Comparison of ENCODE assay signal across 1 cellular context in genomic region chr2:201129044-201129505, GRCh38.
TF ChIP-seq lines count a peak whose summit lies in the region.

No MANE protein-coding gene starts in this region.

TF ChIP-seq in GM12878, 131 proteins besides CTCF, POLR2A, EP300 and RAD21 (continued from another document and continues in another):
- no peak for TF ChIP-seq BACH1 (IDR thresholded peaks at IDR 0.05; ENCODE audit: borderline replicate concordance)
- TF ChIP-seq EGR1 (IDR thresholded peaks at IDR 0.05; ENCODE audit: borderline replicate concordance in 1 of 2, low read depth in 2 of 2, low read length in 2 of 2), result peak in 1 of 2 experiments; percentile 44; a peak in 1 of 3 replicates
- TF ChIP-seq ZSCAN29 (IDR thresholded peaks at IDR 0.05), result no peak
- TF ChIP-seq ZNF217 (IDR thresholded peaks at IDR 0.05), result no peak
- TF ChIP-seq HCFC1 (IDR thresholded peaks at IDR 0.05; ENCODE audit: low read length), result no peak
- TF ChIP-seq YBX1 (IDR thresholded peaks at IDR 0.05), result no peak
- no peak for TF ChIP-seq CBX5 (IDR thresholded peaks at IDR 0.05; ENCODE audit: low read depth)
- TF ChIP-seq MLLT1 (IDR thresholded peaks at IDR 0.05), result peak; percentile 71; the same call in 1 of the 2 replicates
- TF ChIP-seq GABPA (IDR thresholded peaks at IDR 0.05; ENCODE audit: low read depth), result peak; percentile 46; the same call in 1 of the 2 replicates
- TF ChIP-seq SIN3A (IDR thresholded peaks at IDR 0.05; ENCODE audit: low read depth, low read length), result no peak
- TF ChIP-seq ZBTB4 (CRISPR knock-in tag; IDR thresholded peaks at IDR 0.05), result no peak
- TF ChIP-seq SMAD5 (IDR thresholded peaks at IDR 0.05; ENCODE audit: low read depth), result no peak
- TF ChIP-seq BCL11A (IDR thresholded peaks at IDR 0.05; ENCODE audit: low read depth, low read length), result peak; percentile 72; the same call in 1 of the 2 replicates
- TF ChIP-seq SIX5 (IDR thresholded peaks at IDR 0.05; ENCODE audit: low read depth, low read length, severe bottlenecking), result no peak
- 0 out of 2 replicates have a peak, but pooled peaks have one; percentile 17 for TF ChIP-seq YY1 (IDR thresholded peaks at IDR 0.05; ENCODE audit: low read depth, low read length)
- TF ChIP-seq BRCA1 (IDR thresholded peaks at IDR 0.05; ENCODE audit: low read depth, low read length), result no peak
- TF ChIP-seq CBFB (IDR thresholded peaks at IDR 0.05; ENCODE audit: low read depth), result no peak
- TF ChIP-seq NFYA (IDR thresholded peaks at IDR 0.05; ENCODE audit: borderline replicate concordance, low read depth, low read length), result no peak
- TF ChIP-seq NFIC (IDR thresholded peaks at IDR 0.05; ENCODE audit: low read depth, low read length), result peak; percentile 98
- no peak for TF ChIP-seq E2F8 (IDR thresholded peaks at IDR 0.05; ENCODE audit: low read depth, partially characterized antibody)
- peak; percentile 67 for TF ChIP-seq TBL1XR1 (IDR thresholded peaks at IDR 0.05; ENCODE audit: low read depth, low read length)
- peak; percentile 77; the same call in 1 of the 2 replicates for TF ChIP-seq FOXM1 (IDR thresholded peaks at IDR 0.05; ENCODE audit: low read depth, low read length)
- TF ChIP-seq IKZF2 (IDR thresholded peaks at IDR 0.05), result peak; percentile 93 to 95
- TF ChIP-seq EZH2 (IDR thresholded peaks at IDR 0.05; ENCODE audit: borderline replicate concordance, control insufficient read depth, low read depth, low read length), result no peak
- TF ChIP-seq SPI1 (IDR thresholded peaks at IDR 0.05; ENCODE audit: borderline replicate concordance, insufficient read depth, low read depth, low read length), result peak; percentile 82
- TF ChIP-seq GATAD2B (conservative IDR thresholded peaks at IDR 0.05; ENCODE audit: low read depth), result no peak
- TF ChIP-seq SREBF2 (IDR thresholded peaks at IDR 0.05; ENCODE audit: low read length), result no peak
- no peak for TF ChIP-seq ZNF24 (IDR thresholded peaks at IDR 0.05)
- TF ChIP-seq ZBTB40 (IDR thresholded peaks at IDR 0.05; ENCODE audit: borderline replicate concordance), result no peak
- 0 out of 4 replicates have a peak, but pooled peaks of 1 of the 2 experiments have one; percentile 43 for TF ChIP-seq SRF (IDR thresholded peaks at IDR 0.05; ENCODE audit: low read depth in 2 of 2, low read length in 2 of 2)
- no peak; the same call in 1 of the 2 replicates for TF ChIP-seq MTA2 (IDR thresholded peaks at IDR 0.05; ENCODE audit: low read depth)
- peak; percentile 41; the same call in 1 of the 2 replicates for TF ChIP-seq JUND (IDR thresholded peaks at IDR 0.05; ENCODE audit: low read depth, low read length)
- TF ChIP-seq ZNF687 (IDR thresholded peaks at IDR 0.05), result peak; percentile 74
- no peak for TF ChIP-seq PBX3 (IDR thresholded peaks at IDR 0.05; ENCODE audit: insufficient replicate concordance, low read depth, low read length)
- no peak for TF ChIP-seq FOXK2 (IDR thresholded peaks at IDR 0.05)
- no peak for TF ChIP-seq SP1 (IDR thresholded peaks at IDR 0.05; ENCODE audit: low read depth, low read length)
- no peak for TF ChIP-seq HDGF (IDR thresholded peaks at IDR 0.05)
- TF ChIP-seq NBN (IDR thresholded peaks at IDR 0.05), result peak; percentile 77
- TF ChIP-seq PML (IDR thresholded peaks at IDR 0.05; ENCODE audit: low read length), result peak; percentile 88
- no peak for TF ChIP-seq MYC (IDR thresholded peaks at IDR 0.05; ENCODE audit: insufficient read depth, insufficient read length, insufficient replicate concordance, low read length, severe bottlenecking)
- TF ChIP-seq ZZZ3 (IDR thresholded peaks at IDR 0.05; ENCODE audit: control insufficient read depth, insufficient read length, low read depth), result no peak
- no peak for TF ChIP-seq TCF7 (IDR thresholded peaks at IDR 0.05; ENCODE audit: borderline replicate concordance)
- TF ChIP-seq CREB1 (IDR thresholded peaks at IDR 0.05; ENCODE audit: low read depth), result peak; percentile 85
- TF ChIP-seq STAT3 (IDR thresholded peaks at IDR 0.05; ENCODE audit: low read depth, low read length), result peak; percentile 71
- peak in 1 of 2 experiments; percentile 96; a peak in 2 of 4 replicates for TF ChIP-seq ETV6 (conservative IDR thresholded peaks at IDR 0.05 in 1 of 2, IDR thresholded peaks at IDR 0.05 in 1 of 2; ENCODE audit: borderline replicate concordance in 1 of 2, low read depth in 1 of 2)
- no peak for TF ChIP-seq FOS (IDR thresholded peaks at IDR 0.05; ENCODE audit: borderline replicate concordance, extremely low read depth, insufficient read length)
- peak; percentile 94 for TF ChIP-seq ATF7 (IDR thresholded peaks at IDR 0.05; ENCODE audit: low read depth)
- TF ChIP-seq RELA (IDR thresholded peaks at IDR 0.05; ENCODE audit: borderline replicate concordance, partially characterized antibody), result no peak
- no peak for TF ChIP-seq IRF5 (IDR thresholded peaks at IDR 0.05; ENCODE audit: borderline replicate concordance)
- TF ChIP-seq MEF2B (IDR thresholded peaks at IDR 0.05; ENCODE audit: partially characterized antibody, poor library complexity, severe bottlenecking), result no peak
- no peak for TF ChIP-seq CHD4 (IDR thresholded peaks at IDR 0.05)
